ENCODE assay signal across 7 cellular contexts in the genomic region with DNA sequence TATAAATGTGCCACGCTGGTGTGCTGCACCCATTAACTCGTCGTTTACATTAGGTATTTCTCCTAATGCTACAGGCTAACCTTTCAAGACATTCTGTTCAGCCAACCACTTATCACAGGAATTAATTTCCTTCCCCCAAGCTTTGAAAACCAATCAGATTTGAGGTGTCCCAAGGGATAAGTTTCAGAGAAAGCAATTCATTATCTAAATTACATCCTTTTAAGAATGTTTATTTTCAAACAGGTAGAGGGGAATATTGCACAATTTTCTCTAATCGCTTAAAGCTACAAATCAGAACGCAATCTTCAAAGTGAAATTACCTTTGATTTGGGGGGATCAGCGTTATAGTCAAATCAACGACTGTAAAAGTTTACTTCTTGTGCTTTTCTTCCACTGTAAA. TPM values are rescaled to one million over a fixed set of nuclear protein-coding genes. Genes with fewer than 3 reads are reported as not detected.
DNase-seq lines count a peak whose midpoint lies in the region; ATAC-seq and TF ChIP-seq lines count a peak whose summit lies in the region.

No MANE protein-coding gene starts in this region.

- H3K27me3 Mint-ChIP-seq in chondrocyte (ENCODE audit: low read depth) (no peaks in the 10 kb centered on the region), naive B cell (peaks cover 0 to under 1% (median 0%) of the 10 kb centered on the region in 3 donors)

- no peak for TF ChIP-seq CTCF in GM06990 (IDR thresholded peaks at IDR 0.05; ENCODE audit: insufficient read depth, low read length, poor library complexity, severe bottlenecking)
- no peak for TF ChIP-seq CTCF in chondrocyte (IDR thresholded peaks at IDR 0.05)

- DNase-seq in GM06990 (ENCODE audit: extremely low read depth, insufficient read length) (no peak), NCI-H524 treated with DMSO at 0.1 percent for 48 hours (lab: John Stamatoyannopoulos, UW) (peak; percentile 16), chondrocyte (ENCODE audit: low spot score) (no peak), naive B cell (no peak), putamen (ENCODE audit: low spot score) (no peak)
- DNase-seq in activated CD4-positive, alpha-beta T cell treated with anti-CD3 and anti-CD28 coated beads for 1 hour = no peak

- H3K4me3 Mint-ChIP-seq in chondrocyte (ENCODE audit: unreplicated experiment) (peak overlapping the region; percentile 99), naive B cell (peak overlapping the region; percentile 91 to 99 (median 96))

- H3K9me3 Mint-ChIP-seq in chondrocyte (ENCODE audit: low read depth) (no peaks in the 10 kb centered on the region), naive B cell (no peaks in the 10 kb centered on the region)

- ATAC-seq in naive B cell (ENCODE audit: low read depth in 2 of 2) = no peak
- ATAC-seq in HG03469 (IDR thresholded peaks at IDR 0.05; ENCODE audit: unreplicated experiment) = no peak

- peak overlapping the region; percentile 87 for H3K4me3 ChIP-seq in GM06990 (replicated peaks; ENCODE audit: low read depth, low read length)

- peaks cover 55% of the 10 kb centered on the region for H3K4me1 Mint-ChIP-seq in chondrocyte (ENCODE audit: low read depth)
- H3K4me1 Mint-ChIP-seq in naive B cell = peaks cover 0 to 15% (median 14%) of the 10 kb centered on the region in 3 donors

- H3K36me3 Mint-ChIP-seq in chondrocyte (ENCODE audit: low read depth) (no peaks in the 10 kb centered on the region), naive B cell (no peaks in the 10 kb centered on the region)

- H3K36me3 ChIP-seq in GM06990 (ENCODE audit: control insufficient read depth, insufficient read depth, low read length) = no peaks in the 10 kb centered on the region

- H3K27me3 ChIP-seq in GM06990 (replicated peaks; ENCODE audit: control insufficient read depth, insufficient read depth, low read length) = no peaks in the 10 kb centered on the region

- H3K27ac Mint-ChIP-seq in chondrocyte (ENCODE audit: unreplicated experiment) (peak overlapping the region; percentile 90), naive B cell (peak overlapping the region in 4 of 6 donors; percentile 73 to 95 (median 89))

RNA-seq across cellular contexts. Expression of a gene that starts 1.6 kb away (rescaled TPM):
- 26.1 to 31.2 TPM (median 28.7 TPM) in 3 replicates for total RNA-seq in chondrocyte
- 1 to 10 TPM; 1.3 to 6.0 (median 4.7) TPM for polyA plus RNA-seq in naive B cell (ENCODE audit: low read depth in 6 of 6)

RNA-seq across cellular contexts. Expression of a gene that starts 46.9 kb away (rescaled TPM):
- total RNA-seq in chondrocyte = not detected in 3 replicates
- polyA plus RNA-seq in naive B cell (ENCODE audit: low read depth in 6 of 6) = not detected
